Comparison of ENCODE assay signal across 1 cellular context in genomic region chr20:36384022-36384619, GRCh38.
TF ChIP-seq lines count a peak whose summit lies in the region.

No MANE protein-coding gene starts in this region.

TF ChIP-seq in HCT116, 20 proteins besides CTCF, POLR2A, EP300 and RAD21 (continued from another document):
- TF ChIP-seq, protein P1, sequence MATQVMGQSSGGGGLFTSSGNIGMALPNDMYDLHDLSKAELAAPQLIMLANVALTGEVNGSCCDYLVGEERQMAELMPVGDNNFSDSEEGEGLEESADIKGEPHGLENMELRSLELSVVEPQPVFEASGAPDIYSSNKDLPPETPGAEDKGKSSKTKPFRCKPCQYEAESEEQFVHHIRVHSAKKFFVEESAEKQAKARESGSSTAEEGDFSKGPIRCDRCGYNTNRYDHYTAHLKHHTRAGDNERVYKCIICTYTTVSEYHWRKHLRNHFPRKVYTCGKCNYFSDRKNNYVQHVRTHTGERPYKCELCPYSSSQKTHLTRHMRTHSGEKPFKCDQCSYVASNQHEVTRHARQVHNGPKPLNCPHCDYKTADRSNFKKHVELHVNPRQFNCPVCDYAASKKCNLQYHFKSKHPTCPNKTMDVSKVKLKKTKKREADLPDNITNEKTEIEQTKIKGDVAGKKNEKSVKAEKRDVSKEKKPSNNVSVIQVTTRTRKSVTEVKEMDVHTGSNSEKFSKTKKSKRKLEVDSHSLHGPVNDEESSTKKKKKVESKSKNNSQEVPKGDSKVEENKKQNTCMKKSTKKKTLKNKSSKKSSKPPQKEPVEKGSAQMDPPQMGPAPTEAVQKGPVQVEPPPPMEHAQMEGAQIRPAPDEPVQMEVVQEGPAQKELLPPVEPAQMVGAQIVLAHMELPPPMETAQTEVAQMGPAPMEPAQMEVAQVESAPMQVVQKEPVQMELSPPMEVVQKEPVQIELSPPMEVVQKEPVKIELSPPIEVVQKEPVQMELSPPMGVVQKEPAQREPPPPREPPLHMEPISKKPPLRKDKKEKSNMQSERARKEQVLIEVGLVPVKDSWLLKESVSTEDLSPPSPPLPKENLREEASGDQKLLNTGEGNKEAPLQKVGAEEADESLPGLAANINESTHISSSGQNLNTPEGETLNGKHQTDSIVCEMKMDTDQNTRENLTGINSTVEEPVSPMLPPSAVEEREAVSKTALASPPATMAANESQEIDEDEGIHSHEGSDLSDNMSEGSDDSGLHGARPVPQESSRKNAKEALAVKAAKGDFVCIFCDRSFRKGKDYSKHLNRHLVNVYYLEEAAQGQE (IDR thresholded peaks at IDR 0.05; ENCODE audit: low read depth), result peak; percentile 98
- TF ChIP-seq EZH2phosphoT487 (IDR thresholded peaks at IDR 0.05; ENCODE audit: borderline replicate concordance) (no peak), SIN3A (IDR thresholded peaks at IDR 0.05; ENCODE audit: low read depth) (peak; percentile 90), FOSL1 (IDR thresholded peaks at IDR 0.05; ENCODE audit: low read depth) (no peak)
